Comparison of ENCODE assay signal across 1 cellular context in the genomic region with DNA sequence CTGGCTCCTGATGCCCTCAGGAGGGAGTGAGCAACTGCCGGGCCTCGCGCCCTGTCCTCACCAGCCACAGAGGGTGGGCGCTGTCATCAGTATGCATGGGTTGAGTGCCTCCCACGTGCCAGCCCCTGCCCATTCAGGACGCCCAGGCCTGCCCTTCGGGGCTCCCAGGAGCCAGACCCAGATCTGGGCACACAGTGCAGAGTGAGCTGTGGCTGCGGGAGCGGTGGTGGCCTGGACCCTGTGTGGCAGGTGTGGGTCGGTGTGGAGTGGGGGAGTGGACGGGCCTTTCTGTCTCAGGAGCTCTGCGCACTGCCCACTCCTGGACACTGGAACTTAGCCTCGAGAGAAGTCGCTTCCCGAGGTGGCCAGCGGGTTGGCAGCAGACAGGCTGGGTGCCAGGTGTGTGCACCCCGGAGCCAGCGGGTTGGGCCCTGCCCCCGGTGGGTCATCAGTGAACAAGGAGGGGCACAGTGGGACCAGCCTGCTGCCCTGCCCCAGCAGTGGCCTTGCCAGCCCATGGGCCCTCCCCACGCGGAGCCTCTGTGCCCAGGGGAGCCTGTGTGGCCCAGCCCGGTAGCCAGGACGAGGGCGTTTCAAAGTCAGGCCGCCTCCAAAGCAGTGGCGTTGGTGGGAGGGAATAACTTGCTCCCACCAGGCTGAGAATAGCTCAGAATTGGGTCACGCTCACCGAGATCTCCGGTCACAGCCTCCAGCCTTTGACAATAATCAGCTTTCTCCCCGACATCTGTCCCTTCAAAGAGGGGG.
TF ChIP-seq lines count a peak whose summit lies in the region.

No MANE protein-coding gene starts in this region.

TF ChIP-seq in HepG2, 621 proteins besides CTCF, POLR2A, EP300 and RAD21:
- TF ChIP-seq AGO1 (IDR thresholded peaks at IDR 0.05; ENCODE audit: low read depth, low read length, poor library complexity, severe bottlenecking) (peak; percentile 92), AGO2 (optimal IDR thresholded peaks at IDR 0.05; ENCODE audit: low read depth, low read length) (peak; percentile 86), HNRNPL (IDR thresholded peaks at IDR 0.05; ENCODE audit: low read depth, low read length) (0 out of 2 replicates have a peak, but pooled peaks have one; percentile 63), POLR2G (IDR thresholded peaks at IDR 0.05; ENCODE audit: low read depth, low read length) (0 out of 2 replicates have a peak, but pooled peaks have one; percentile 7), POLR2AphosphoS2 (IDR thresholded peaks at IDR 0.05; ENCODE audit: low read depth, low read length) (no peak; the same call in 1 of the 2 replicates), ZNF256 (CRISPR knock-in tag; conservative IDR thresholded peaks at IDR 0.05) (no peak), TFE3 (CRISPR knock-in tag; IDR thresholded peaks at IDR 0.05) (no peak)
- TF ChIP-seq, protein P1, sequence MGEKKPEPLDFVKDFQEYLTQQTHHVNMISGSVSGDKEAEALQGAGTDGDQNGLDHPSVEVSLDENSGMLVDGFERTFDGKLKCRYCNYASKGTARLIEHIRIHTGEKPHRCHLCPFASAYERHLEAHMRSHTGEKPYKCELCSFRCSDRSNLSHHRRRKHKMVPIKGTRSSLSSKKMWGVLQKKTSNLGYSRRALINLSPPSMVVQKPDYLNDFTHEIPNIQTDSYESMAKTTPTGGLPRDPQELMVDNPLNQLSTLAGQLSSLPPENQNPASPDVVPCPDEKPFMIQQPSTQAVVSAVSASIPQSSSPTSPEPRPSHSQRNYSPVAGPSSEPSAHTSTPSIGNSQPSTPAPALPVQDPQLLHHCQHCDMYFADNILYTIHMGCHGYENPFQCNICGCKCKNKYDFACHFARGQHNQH (CRISPR knock-in tag; IDR thresholded peaks at IDR 0.05), result no peak
- TF ChIP-seq, protein P2, sequence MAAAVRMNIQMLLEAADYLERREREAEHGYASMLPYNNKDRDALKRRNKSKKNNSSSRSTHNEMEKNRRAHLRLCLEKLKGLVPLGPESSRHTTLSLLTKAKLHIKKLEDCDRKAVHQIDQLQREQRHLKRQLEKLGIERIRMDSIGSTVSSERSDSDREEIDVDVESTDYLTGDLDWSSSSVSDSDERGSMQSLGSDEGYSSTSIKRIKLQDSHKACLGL (CRISPR knock-in tag; IDR thresholded peaks at IDR 0.05), result no peak
